ENCODE assay signal across 8 cellular contexts in genomic region chr1:86499987-86500593, GRCh38. TPM values are rescaled to one million over a fixed set of nuclear protein-coding genes. Genes with fewer than 3 reads are reported as not detected.
DNase-seq lines count a peak whose midpoint lies in the region; ATAC-seq and TF ChIP-seq lines count a peak whose summit lies in the region.

No MANE protein-coding gene starts in this region.

- peaks cover 16% of the 10 kb centered on the region for H3K4me1 Mint-ChIP-seq in osteocyte (ENCODE audit: unreplicated experiment)
- peaks cover 14% of the 10 kb centered on the region for H3K4me1 Mint-ChIP-seq in activated CD4-positive, alpha-beta memory T cell treated with anti-CD3 and anti-CD28 coated beads for 36 hours (ENCODE audit: low read depth)
- H3K4me1 Mint-ChIP-seq in stimulated activated naive CD8-positive, alpha-beta T cell treated with anti-CD3 and anti-CD28 coated beads, Interleukin-15, amount 100 ng/mL, for 72 hours = peaks cover 10% of the 10 kb centered on the region

- CTCF ChIA-PET in activated CD4-positive, alpha-beta memory T cell treated with anti-CD3 and anti-CD28 coated beads for 36 hours (lab: Charles Lee) = interaction anchor here (0.6 to 4.1 kb wide), 37 partner anchors 9 to 584 kb away, joined by 3 to 43 read pairs (median 4); partner anchors contain the start of genes CLCA1, ODF2L and SH3GLB1

- peak; percentile 43 for ATAC-seq in HG03139 (IDR thresholded peaks at IDR 0.05; ENCODE audit: unreplicated experiment)
- ATAC-seq in GM19328 (IDR thresholded peaks at IDR 0.05; ENCODE audit: unreplicated experiment) = no peak
- no peak for ATAC-seq in stimulated activated naive CD8-positive, alpha-beta T cell treated with anti-CD3 and anti-CD28 coated beads, Interleukin-15, amount 100 ng/mL, for 72 hours

- no peak overlapping the region for H3K27ac Mint-ChIP-seq in osteocyte (ENCODE audit: unreplicated experiment)
- H3K27ac Mint-ChIP-seq in activated CD4-positive, alpha-beta memory T cell treated with anti-CD3 and anti-CD28 coated beads for 36 hours = no peak overlapping the region
- H3K27ac Mint-ChIP-seq in stimulated activated naive CD8-positive, alpha-beta T cell treated with anti-CD3 and anti-CD28 coated beads, Interleukin-15, amount 100 ng/mL, for 72 hours = no peak overlapping the region

- no peaks in the 10 kb centered on the region for H3K36me3 Mint-ChIP-seq in osteocyte (ENCODE audit: unreplicated experiment)
- no peaks in the 10 kb centered on the region for H3K36me3 Mint-ChIP-seq in activated CD4-positive, alpha-beta memory T cell treated with anti-CD3 and anti-CD28 coated beads for 36 hours

- no peak overlapping the region for H3K4me3 ChIP-seq in GM12864 (ENCODE audit: low read depth, low read length)

- no peaks in the 10 kb centered on the region for H3K9me3 Mint-ChIP-seq in osteocyte (ENCODE audit: unreplicated experiment)
- no peaks in the 10 kb centered on the region for H3K9me3 Mint-ChIP-seq in activated CD4-positive, alpha-beta memory T cell treated with anti-CD3 and anti-CD28 coated beads for 36 hours
- no peaks in the 10 kb centered on the region for H3K9me3 Mint-ChIP-seq in stimulated activated naive CD8-positive, alpha-beta T cell treated with anti-CD3 and anti-CD28 coated beads, Interleukin-15, amount 100 ng/mL, for 72 hours

- no peak for DNase-seq in GM12864 (ENCODE audit: low read depth)
- DNase-seq in NOMO-1 treated with DMSO at 0.1 percent for 48 hours (lab: John Stamatoyannopoulos, UW; ENCODE audit: unreplicated experiment) = peak; percentile 63
- peak; percentile 34 for DNase-seq in dedifferentiated amniotic fluid mesenchymal stem cell (ENCODE audit: extremely low spot score)
- no peak for DNase-seq in osteocyte (ENCODE audit: extremely low spot score, unreplicated experiment)
- DNase-seq in activated CD4-positive, alpha-beta memory T cell treated with anti-CD3 and anti-CD28 coated beads for 36 hours = no peak
- no peak for DNase-seq in stimulated activated naive CD8-positive, alpha-beta T cell treated with anti-CD3 and anti-CD28 coated beads, Interleukin-15, amount 100 ng/mL, for 72 hours

- no peak overlapping the region for H3K4me3 Mint-ChIP-seq in osteocyte (ENCODE audit: unreplicated experiment)
- H3K4me3 Mint-ChIP-seq in activated CD4-positive, alpha-beta memory T cell treated with anti-CD3 and anti-CD28 coated beads for 36 hours = no peak overlapping the region
- H3K4me3 Mint-ChIP-seq in stimulated activated naive CD8-positive, alpha-beta T cell treated with anti-CD3 and anti-CD28 coated beads, Interleukin-15, amount 100 ng/mL, for 72 hours = no peak overlapping the region

- intact Hi-C loops in activated CD4-positive, alpha-beta memory T cell treated with anti-CD3 and anti-CD28 coated beads for 36 hours (cut with micrococcal nuclease) = loop anchor here (5.0 kb wide), 2 partner anchors 103 to 242 kb away; partner anchors contain the start of gene ODF2L

- POLR2A ChIA-PET in activated CD4-positive, alpha-beta memory T cell treated with anti-CD3 and anti-CD28 coated beads for 36 hours (lab: Charles Lee) = no interaction called here

- TF ChIP-seq CTCF in GM12864 (IDR thresholded peaks at IDR 0.05; ENCODE audit: low read depth, low read length, missing control alignments) (peak; percentile 66), osteocyte (IDR thresholded peaks at IDR 0.05) (peak; percentile 83)

- peaks cover 25% of the 10 kb centered on the region for H3K27me3 Mint-ChIP-seq in osteocyte (ENCODE audit: unreplicated experiment)
- peaks cover 13% of the 10 kb centered on the region for H3K27me3 Mint-ChIP-seq in activated CD4-positive, alpha-beta memory T cell treated with anti-CD3 and anti-CD28 coated beads for 36 hours
- H3K27me3 Mint-ChIP-seq in stimulated activated naive CD8-positive, alpha-beta T cell treated with anti-CD3 and anti-CD28 coated beads, Interleukin-15, amount 100 ng/mL, for 72 hours = peaks cover 13% of the 10 kb centered on the region

RNA-seq across cellular contexts. Expression of gene CLCA1, which starts 31.4 kb away (rescaled TPM):
- not detected in 2 replicates for total RNA-seq in osteocyte
- total RNA-seq in activated CD4-positive, alpha-beta memory T cell treated with anti-CD3 and anti-CD28 coated beads for 36 hours = not detected

RNA-seq across cellular contexts. Expression of gene CLCA4, which starts 46.8 kb away (rescaled TPM):
- total RNA-seq in osteocyte = not detected in 2 replicates
- not detected for total RNA-seq in activated CD4-positive, alpha-beta memory T cell treated with anti-CD3 and anti-CD28 coated beads for 36 hours

Comparison
In these comparisons a context has a peak if more than half of its experiments do, and no peak if none do; other contexts are left out.
1. DNase-seq: peak in NOMO-1 treated with DMSO at 0.1 percent for 48 hours (single experiment) and dedifferentiated amniotic fluid mesenchymal stem cell (single experiment); none in GM12864 (single experiment), osteocyte (single experiment), activated CD4-positive, alpha-beta memory T cell treated with anti-CD3 and anti-CD28 coated beads for 36 hours (single experiment) and stimulated activated naive CD8-positive, alpha-beta T cell treated with anti-CD3 and anti-CD28 coated beads, Interleukin-15, amount 100 ng/mL, for 72 hours (0 of 2).